ENCODE assay signal across 6 cellular contexts in the genomic region with DNA sequence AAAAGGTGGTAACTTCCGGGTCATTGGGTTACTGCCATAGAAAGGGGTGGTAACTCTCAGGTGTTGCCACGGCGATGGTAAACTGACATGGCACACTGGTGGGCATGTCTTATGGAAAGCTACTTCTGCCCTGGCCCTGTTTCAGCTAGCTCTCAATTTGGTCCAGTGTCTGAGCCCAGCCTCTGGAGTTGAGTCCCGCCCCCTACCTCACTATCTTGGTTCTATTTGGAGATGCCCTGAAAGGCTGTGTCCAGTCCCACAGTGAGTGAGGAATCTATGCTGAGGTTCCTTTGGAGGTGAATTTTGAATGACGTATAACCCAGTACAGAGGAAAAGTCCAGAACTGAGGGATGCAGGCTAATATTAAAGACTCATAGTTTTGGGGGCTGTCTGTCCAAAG.
DNase-seq lines count a peak whose midpoint lies in the region; ATAC-seq and TF ChIP-seq lines count a peak whose summit lies in the region.
"Not testable (repeated sequence)": the region's sequence is repeated elsewhere in the genome, so short reads cannot be mapped to it uniquely, and the experiment has no call there.

No MANE protein-coding gene starts in this region.

- H3K4me1 ChIP-seq in DND-41 (ENCODE audit: insufficient read depth, low read length); heart left ventricle; heart right ventricle: not testable (repeated sequence)

- peak; percentile 22; the same call in 2 of the 3 replicates for ATAC-seq in DND-41 (ENCODE audit: insufficient read depth, low read depth)
- ATAC-seq in Right ventricle myocardium inferior = peak; percentile 57
- peak; percentile 81 for ATAC-seq in Right ventricle myocardium superior (ENCODE audit: poor library complexity)
- peak; percentile 47 to 88 (median 58) for ATAC-seq in heart left ventricle
- ATAC-seq in heart right ventricle = peak in 6 of 8 donors; percentile 49 to 91 (median 62)
- peak; percentile 88 for ATAC-seq in left ventricle myocardium superior

- H3K27ac ChIP-seq in DND-41 (ENCODE audit: low read length); heart left ventricle; heart right ventricle: not testable (repeated sequence)

- not testable (repeated sequence) for H3K9me3 ChIP-seq in DND-41 (ENCODE audit: insufficient read depth, low read length, severe bottlenecking); heart left ventricle; heart right ventricle

- not testable (repeated sequence) for DNase-seq in DND-41; Right ventricle myocardium inferior (ENCODE audit: missing footprints); Right ventricle myocardium superior; heart right ventricle; left ventricle myocardium superior
- DNase-seq in heart left ventricle = peak in 1 of 5 donors; percentile 17

- TF ChIP-seq CTCF in DND-41 (IDR thresholded peaks at IDR 0.05; ENCODE audit: borderline replicate concordance, extremely low read depth, low read length, poor library complexity, severe bottlenecking); heart left ventricle (IDR thresholded peaks at IDR 0.05); heart right ventricle (IDR thresholded peaks at IDR 0.05): not testable (repeated sequence)

- TF ChIP-seq POLR2A in heart left ventricle (IDR thresholded peaks at IDR 0.05) = not testable (repeated sequence)

- not testable (repeated sequence) for H3K4me3 ChIP-seq in DND-41 (ENCODE audit: low read depth in 1 of 2, low read length in 2 of 2); heart left ventricle; heart right ventricle

- H3K4me2 ChIP-seq in DND-41 (ENCODE audit: insufficient read depth, low read length) = not testable (repeated sequence)

- not testable (repeated sequence) for H4K20me1 ChIP-seq in DND-41 (ENCODE audit: insufficient read depth, low read length)

- H3K36me3 ChIP-seq in DND-41 (ENCODE audit: insufficient read depth, low read length); heart left ventricle; heart right ventricle: not testable (repeated sequence)

- 43 to 95% (median 71%) methylated on average over 1 to 3 of the region's 5 CpGs for WGBS in heart left ventricle, 4 donors
- WGBS in heart right ventricle, 2 donors = 52 to 79% methylated on average over 1 to 3 of the region's 5 CpGs

- not testable (repeated sequence) for H3K79me2 ChIP-seq in DND-41 (ENCODE audit: insufficient read depth, low read length)

- H3K9ac ChIP-seq in DND-41 (ENCODE audit: low read depth, low read length) = not testable (repeated sequence)

- intact Hi-C loops in Right ventricle myocardium inferior (cut with DNase I); Right ventricle myocardium superior (cut with DNase I); heart left ventricle (cut with DNase I); heart right ventricle (cut with DNase I); left ventricle myocardium superior (cut with micrococcal nuclease): not testable (repeated sequence)

- H2AFZ ChIP-seq in DND-41 (ENCODE audit: low read depth, low read length) = not testable (repeated sequence)

- H3K27me3 ChIP-seq in DND-41 (ENCODE audit: insufficient read depth, low read length, poor library complexity); heart left ventricle; heart right ventricle: not testable (repeated sequence)

Comparison
In these comparisons a context has a peak if more than half of its experiments do, and no peak if none do; other contexts are left out.
1. ATAC-seq: peak in every context shown above with its lines; median percentile 88 in left ventricle myocardium superior; 81 in Right ventricle myocardium superior; 62 in heart right ventricle; 58 in heart left ventricle; 57 in Right ventricle myocardium inferior; 22 in DND-41.